1 cellular context compared by ENCODE assay signal in the genomic region with DNA sequence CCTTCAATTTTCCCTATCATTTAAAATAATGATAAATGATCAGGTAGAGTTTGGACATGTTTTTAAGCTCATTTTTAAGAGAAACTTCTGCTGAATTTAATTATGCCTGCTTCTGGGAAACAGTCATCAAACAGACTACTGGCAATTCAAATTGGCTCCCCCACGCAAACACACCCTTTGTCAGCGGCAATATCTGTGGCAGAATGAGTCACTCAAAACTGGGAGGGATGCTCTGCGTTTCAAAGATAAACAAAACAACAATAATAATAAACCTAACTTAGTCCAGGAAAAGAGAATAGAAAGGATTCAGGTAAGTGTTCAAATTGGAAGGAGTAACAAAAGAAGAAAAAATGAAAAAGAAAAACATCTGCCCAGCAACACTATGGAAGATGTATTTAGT.
TF ChIP-seq lines count a peak whose summit lies in the region.

No MANE protein-coding gene starts in this region.

TF ChIP-seq in K562, 482 proteins besides CTCF, POLR2A, EP300 and RAD21 (continued from another document):
- TF ChIP-seq RBM14 (IDR thresholded peaks at IDR 0.05; ENCODE audit: borderline replicate concordance, insufficient read depth, low read depth, low read length) = no peak
- TF ChIP-seq ARID1B (IDR thresholded peaks at IDR 0.05) = peak; percentile 71
- peak; percentile 19; the same call in 1 of the 2 replicates for TF ChIP-seq SMARCE1 (IDR thresholded peaks at IDR 0.05)
- TF ChIP-seq, protein P1, sequence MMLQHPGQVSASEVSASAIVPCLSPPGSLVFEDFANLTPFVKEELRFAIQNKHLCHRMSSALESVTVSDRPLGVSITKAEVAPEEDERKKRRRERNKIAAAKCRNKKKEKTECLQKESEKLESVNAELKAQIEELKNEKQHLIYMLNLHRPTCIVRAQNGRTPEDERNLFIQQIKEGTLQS (IDR thresholded peaks at IDR 0.05) = peak; percentile 44; the same call in 1 of the 2 replicates
- TF ChIP-seq, protein P1 (CRISPR knock-in tag; conservative IDR thresholded peaks at IDR 0.05) = no peak
